Comparison of ENCODE assay signal across 1 cellular context in genomic region chr7:55130554-55131198, GRCh38.
TF ChIP-seq lines count a peak whose summit lies in the region.

No MANE protein-coding gene starts in this region.

TF ChIP-seq in GM12878, 131 proteins besides CTCF, POLR2A, EP300 and RAD21 (continued from another document):
- no peak for TF ChIP-seq ZNF24 (IDR thresholded peaks at IDR 0.05)
- no peak for TF ChIP-seq E4F1 (IDR thresholded peaks at IDR 0.05; ENCODE audit: borderline replicate concordance, partially characterized antibody)
- TF ChIP-seq STAT1 (conservative IDR thresholded peaks at IDR 0.05), result no peak
- TF ChIP-seq NRF1 (conservative IDR thresholded peaks at IDR 0.05; ENCODE audit: low read depth, low read length), result no peak
- no peak for TF ChIP-seq MLLT1 (IDR thresholded peaks at IDR 0.05)
- 0 out of 2 replicates have a peak, but pooled peaks have one; percentile 35 for TF ChIP-seq RELB (IDR thresholded peaks at IDR 0.05; ENCODE audit: low read depth)
- TF ChIP-seq CEBPB (IDR thresholded peaks at IDR 0.05; ENCODE audit: borderline replicate concordance in 1 of 2, low read depth in 2 of 2, low read length in 2 of 2), result no peak
- TF ChIP-seq GABPA (IDR thresholded peaks at IDR 0.05; ENCODE audit: low read depth), result no peak
- no peak for TF ChIP-seq JUND (IDR thresholded peaks at IDR 0.05; ENCODE audit: low read depth, low read length)
- no peak for TF ChIP-seq TCF3 (IDR thresholded peaks at IDR 0.05; ENCODE audit: borderline replicate concordance, insufficient read depth, low read depth, low read length)
- TF ChIP-seq YY1 (IDR thresholded peaks at IDR 0.05; ENCODE audit: low read depth, low read length), result no peak
